8 cellular contexts compared by ENCODE assay signal in the genomic region with DNA sequence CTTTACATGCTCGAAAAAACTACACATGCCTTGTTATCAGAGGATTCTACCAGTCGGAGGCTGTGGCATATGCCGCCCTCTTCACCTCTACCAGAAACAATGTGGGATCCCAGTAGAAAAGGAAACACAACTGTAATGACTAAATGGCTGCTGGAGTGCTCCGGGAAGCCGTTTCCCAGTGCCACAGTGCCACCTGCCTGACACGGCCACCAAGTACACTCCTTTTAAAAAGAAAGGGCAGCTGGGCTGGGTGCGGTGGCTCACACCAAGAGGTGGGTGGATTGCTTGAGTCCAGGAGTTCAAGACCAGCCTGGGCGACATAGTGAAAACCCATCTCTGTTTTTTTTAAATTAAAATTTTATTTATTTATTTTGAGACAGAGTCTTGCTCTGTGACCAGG.
DNase-seq lines count a peak whose midpoint lies in the region; ATAC-seq, FAIRE-seq and TF ChIP-seq lines count a peak whose summit lies in the region.

No MANE protein-coding gene starts in this region.

- H3K27ac Mint-ChIP-seq in GM23338: no peak overlapping the region
- H3K27ac Mint-ChIP-seq in activated CD4-positive, alpha-beta memory T cell treated with anti-CD3 and anti-CD28 coated beads for 36 hours: peak overlapping the region; percentile 18

- H3K4me2 ChIP-seq in GM23338: no peak overlapping the region

- H3K4me1 Mint-ChIP-seq in GM23338: no peaks in the 10 kb centered on the region
- peaks cover 2% of the 10 kb centered on the region for H3K4me1 Mint-ChIP-seq in activated CD4-positive, alpha-beta memory T cell treated with anti-CD3 and anti-CD28 coated beads for 36 hours (ENCODE audit: low read depth)

- POLR2A ChIA-PET in BJ (lab: Charles Lee): no interaction called here
- POLR2A ChIA-PET in activated CD4-positive, alpha-beta memory T cell treated with anti-CD3 and anti-CD28 coated beads for 36 hours (lab: Charles Lee): no interaction called here

- H3K9me2 ChIP-seq in GM23338 (ENCODE audit: insufficient read depth): no peaks in the 10 kb centered on the region

- H3K27ac ChIP-seq in GM23338 (ENCODE audit: low read depth) (no peak overlapping the region), right atrium auricular region (no peak overlapping the region)

- peak overlapping the region; percentile 83; the same call in 1 of the 2 replicates for H2AFZ ChIP-seq in GM23338

- H3K4me1 ChIP-seq in GM23338 (ENCODE audit: insufficient read depth): no peaks in the 10 kb centered on the region
- peaks cover 0 to 4% of the 10 kb centered on the region in 2 donors for H3K4me1 ChIP-seq in right atrium auricular region

- no peak overlapping the region for H3K4me3 Mint-ChIP-seq in GM23338
- H3K4me3 Mint-ChIP-seq in activated CD4-positive, alpha-beta memory T cell treated with anti-CD3 and anti-CD28 coated beads for 36 hours: no peak overlapping the region

- H4K20me1 ChIP-seq in GM23338 (replicated peaks; ENCODE audit: insufficient read depth): no peaks in the 10 kb centered on the region

- H3F3A ChIP-seq in GM23338 (replicated peaks; ENCODE audit: low read depth): no peaks in the 10 kb centered on the region

- FAIRE-seq in GM19239 (lab: Jason Lieb, UNC): no peak

- no peaks in the 10 kb centered on the region for H3K36me3 Mint-ChIP-seq in GM23338 (ENCODE audit: low read depth)
- H3K36me3 Mint-ChIP-seq in activated CD4-positive, alpha-beta memory T cell treated with anti-CD3 and anti-CD28 coated beads for 36 hours: no peaks in the 10 kb centered on the region

- CTCF ChIA-PET in BJ (lab: Yijun Ruan, JAX): interaction anchor here (0.6 to 5.5 kb wide), 26 partner anchors 9 to 437 kb away, joined by 3 to 35 read pairs (median 3); a partner anchor contains a TSS
- CTCF ChIA-PET in activated CD4-positive, alpha-beta memory T cell treated with anti-CD3 and anti-CD28 coated beads for 36 hours (lab: Charles Lee): interaction anchor here (0.7 to 3.0 kb wide), 18 partner anchors 8 to 728 kb away, joined by 3 to 16 read pairs (median 4); a partner anchor contains a TSS

- TF ChIP-seq CTCF in BJ (IDR thresholded peaks at IDR 0.05; ENCODE audit: insufficient read depth, low read depth, low read length) (peak; percentile 39), GM23338 (conservative IDR thresholded peaks at IDR 0.05; ENCODE audit: low read depth in 2 of 2) (peak; percentile 87 to 94), right atrium auricular region (IDR thresholded peaks at IDR 0.05) (peak; percentile 23 to 63)

- H3K27me3 ChIP-seq in BJ (ENCODE audit: control insufficient read depth, insufficient read depth, low read length) (no peaks in the 10 kb centered on the region), GM23338 (ENCODE audit: insufficient read depth) (no peaks in the 10 kb centered on the region), right atrium auricular region (no peaks in the 10 kb centered on the region)

- intact Hi-C loops in activated CD4-positive, alpha-beta memory T cell treated with anti-CD3 and anti-CD28 coated beads for 36 hours (cut with micrococcal nuclease): loop anchor here (5.0 to 10.0 kb wide), 2 partner anchors 42 to 250 kb away; a partner anchor contains a TSS

- H3K36me3 ChIP-seq in BJ (ENCODE audit: control insufficient read depth, insufficient read depth, low read length): no peaks in the 10 kb centered on the region
- no peaks in the 10 kb centered on the region for H3K36me3 ChIP-seq in GM23338 (ENCODE audit: insufficient read depth)
- H3K36me3 ChIP-seq in right atrium auricular region: no peaks in the 10 kb centered on the region

- peaks cover 6% of the 10 kb centered on the region for H3K27me3 Mint-ChIP-seq in GM23338 (ENCODE audit: insufficient read depth, low read depth, poor library complexity)
- peaks cover 11% of the 10 kb centered on the region for H3K27me3 Mint-ChIP-seq in activated CD4-positive, alpha-beta memory T cell treated with anti-CD3 and anti-CD28 coated beads for 36 hours

- no peaks in the 10 kb centered on the region for H3K9me3 ChIP-seq in right atrium auricular region

- DNase-seq in BJ (ENCODE audit: low read depth) (no peak), GM23338 (ENCODE audit: low spot score) (peak; percentile 91), NCI-H2227 treated with DMSO at 0.1 percent for 48 hours (lab: John Stamatoyannopoulos, UW) (peak; percentile 48), right atrium auricular region (ENCODE audit: low spot score) (no peak), middle frontal gyrus (ENCODE audit: extremely low spot score, low spot score) (no peak), GM19239 (ENCODE audit: insufficient read length, low spot score) (no peak)
- DNase-seq in activated CD4-positive, alpha-beta memory T cell treated with anti-CD3 and anti-CD28 coated beads for 36 hours: peak; percentile 67
- peak; percentile 45 for DNase-seq in stimulated activated naive CD8-positive, alpha-beta T cell treated with anti-CD3 and anti-CD28 coated beads, Interleukin-15, Interleukin-2, amounts not matched to agents 100 U/mL and 50 U/mL, for 24 hours

- ATAC-seq in GM23338: peak; percentile 90
- ATAC-seq in stimulated activated naive CD8-positive, alpha-beta T cell treated with anti-CD3 and anti-CD28 coated beads, Interleukin-15, Interleukin-2, amounts not matched to agents 100 U/mL and 50 U/mL, for 24 hours: peak; percentile 34

- H3K4me3 ChIP-seq in BJ (ENCODE audit: low read depth, low read length): no peak overlapping the region
- no peak overlapping the region for H3K4me3 ChIP-seq in GM23338
- H3K4me3 ChIP-seq in right atrium auricular region: no peak overlapping the region

- no peaks in the 10 kb centered on the region for H3K9me3 Mint-ChIP-seq in GM23338
- H3K9me3 Mint-ChIP-seq in activated CD4-positive, alpha-beta memory T cell treated with anti-CD3 and anti-CD28 coated beads for 36 hours: no peaks in the 10 kb centered on the region

- H3K79me2 ChIP-seq in GM23338 (replicated peaks; ENCODE audit: insufficient read depth): no peaks in the 10 kb centered on the region

TF ChIP-seq in GM23338, 12 proteins besides CTCF, POLR2A, EP300 and RAD21 (continues in another document):
- TF ChIP-seq, protein P1, sequence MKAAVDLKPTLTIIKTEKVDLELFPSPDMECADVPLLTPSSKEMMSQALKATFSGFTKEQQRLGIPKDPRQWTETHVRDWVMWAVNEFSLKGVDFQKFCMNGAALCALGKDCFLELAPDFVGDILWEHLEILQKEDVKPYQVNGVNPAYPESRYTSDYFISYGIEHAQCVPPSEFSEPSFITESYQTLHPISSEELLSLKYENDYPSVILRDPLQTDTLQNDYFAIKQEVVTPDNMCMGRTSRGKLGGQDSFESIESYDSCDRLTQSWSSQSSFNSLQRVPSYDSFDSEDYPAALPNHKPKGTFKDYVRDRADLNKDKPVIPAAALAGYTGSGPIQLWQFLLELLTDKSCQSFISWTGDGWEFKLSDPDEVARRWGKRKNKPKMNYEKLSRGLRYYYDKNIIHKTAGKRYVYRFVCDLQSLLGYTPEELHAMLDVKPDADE (IDR thresholded peaks at IDR 0.05): no peak
- TF ChIP-seq EZH2phosphoT487 (IDR thresholded peaks at IDR 0.05; ENCODE audit: unreplicated experiment): no peak
- TF ChIP-seq POLR2AphosphoS5 (IDR thresholded peaks at IDR 0.05; ENCODE audit: low read depth): no peak
- no peak for TF ChIP-seq CREB1 (CRISPR knock-in tag; IDR thresholded peaks at IDR 0.05; ENCODE audit: low read depth)
- TF ChIP-seq, protein P2, sequence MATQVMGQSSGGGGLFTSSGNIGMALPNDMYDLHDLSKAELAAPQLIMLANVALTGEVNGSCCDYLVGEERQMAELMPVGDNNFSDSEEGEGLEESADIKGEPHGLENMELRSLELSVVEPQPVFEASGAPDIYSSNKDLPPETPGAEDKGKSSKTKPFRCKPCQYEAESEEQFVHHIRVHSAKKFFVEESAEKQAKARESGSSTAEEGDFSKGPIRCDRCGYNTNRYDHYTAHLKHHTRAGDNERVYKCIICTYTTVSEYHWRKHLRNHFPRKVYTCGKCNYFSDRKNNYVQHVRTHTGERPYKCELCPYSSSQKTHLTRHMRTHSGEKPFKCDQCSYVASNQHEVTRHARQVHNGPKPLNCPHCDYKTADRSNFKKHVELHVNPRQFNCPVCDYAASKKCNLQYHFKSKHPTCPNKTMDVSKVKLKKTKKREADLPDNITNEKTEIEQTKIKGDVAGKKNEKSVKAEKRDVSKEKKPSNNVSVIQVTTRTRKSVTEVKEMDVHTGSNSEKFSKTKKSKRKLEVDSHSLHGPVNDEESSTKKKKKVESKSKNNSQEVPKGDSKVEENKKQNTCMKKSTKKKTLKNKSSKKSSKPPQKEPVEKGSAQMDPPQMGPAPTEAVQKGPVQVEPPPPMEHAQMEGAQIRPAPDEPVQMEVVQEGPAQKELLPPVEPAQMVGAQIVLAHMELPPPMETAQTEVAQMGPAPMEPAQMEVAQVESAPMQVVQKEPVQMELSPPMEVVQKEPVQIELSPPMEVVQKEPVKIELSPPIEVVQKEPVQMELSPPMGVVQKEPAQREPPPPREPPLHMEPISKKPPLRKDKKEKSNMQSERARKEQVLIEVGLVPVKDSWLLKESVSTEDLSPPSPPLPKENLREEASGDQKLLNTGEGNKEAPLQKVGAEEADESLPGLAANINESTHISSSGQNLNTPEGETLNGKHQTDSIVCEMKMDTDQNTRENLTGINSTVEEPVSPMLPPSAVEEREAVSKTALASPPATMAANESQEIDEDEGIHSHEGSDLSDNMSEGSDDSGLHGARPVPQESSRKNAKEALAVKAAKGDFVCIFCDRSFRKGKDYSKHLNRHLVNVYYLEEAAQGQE (IDR thresholded peaks at IDR 0.05; ENCODE audit: unreplicated experiment): no peak
- TF ChIP-seq EZH2 (IDR thresholded peaks at IDR 0.05; ENCODE audit: low read depth, unreplicated experiment): no peak
- no peak for TF ChIP-seq STAT1 (IDR thresholded peaks at IDR 0.05; ENCODE audit: unreplicated experiment)
- TF ChIP-seq ZNF114 (CRISPR knock-in tag; IDR thresholded peaks at IDR 0.05): no peak

Comparison
In these comparisons a context has a peak if more than half of its experiments do, and no peak if none do; other contexts are left out.
1. DNase-seq: peak in GM23338 (single experiment), NCI-H2227 treated with DMSO at 0.1 percent for 48 hours (single experiment), activated CD4-positive, alpha-beta memory T cell treated with anti-CD3 and anti-CD28 coated beads for 36 hours (single experiment) and stimulated activated naive CD8-positive, alpha-beta T cell treated with anti-CD3 and anti-CD28 coated beads, Interleukin-15, Interleukin-2, amounts not matched to agents 100 U/mL and 50 U/mL, for 24 hours (single experiment); none in BJ (single experiment), right atrium auricular region (single experiment), middle frontal gyrus (single experiment) and GM19239 (single experiment).
2. CTCF ChIP-seq: peak in every context shown above with its lines; median percentile 90 in GM23338; 43 in right atrium auricular region; 39 in BJ.